Comparison of ENCODE assay signal across 8 cellular contexts in the genomic region with DNA sequence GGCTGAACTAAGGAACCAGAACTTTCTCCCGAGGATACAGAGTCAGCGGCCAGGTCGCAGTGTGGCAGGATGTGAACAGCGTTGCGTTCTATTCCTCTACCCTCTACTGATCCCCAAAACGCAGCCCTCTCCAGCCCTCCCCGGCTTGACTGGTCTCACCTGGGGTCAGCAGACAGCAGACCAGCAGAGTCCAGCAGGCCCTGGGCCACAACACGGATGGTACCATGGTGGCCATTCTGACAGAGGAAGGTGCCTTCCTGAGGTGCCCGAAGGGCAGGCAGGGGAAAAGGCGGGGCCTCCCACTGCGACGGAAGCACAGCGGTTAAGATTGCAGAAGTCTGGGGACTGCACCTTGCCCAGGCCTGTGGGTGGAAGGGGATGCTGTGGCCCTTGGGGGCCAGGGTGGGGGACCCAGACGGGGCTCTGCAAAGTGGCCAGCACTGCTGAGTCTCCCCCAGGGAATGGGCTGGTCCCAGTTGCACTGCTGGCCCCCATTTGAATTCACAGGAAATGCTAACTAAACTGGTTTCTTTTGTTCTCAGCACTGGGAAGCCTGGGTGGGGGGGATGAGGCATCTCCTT. TPM values are rescaled to one million over a fixed set of nuclear protein-coding genes. Genes with fewer than 3 reads are reported as not detected.
A peak's percentile ranks its signal among the peaks of the same experiment; 100 is the strongest.
DNase-seq lines count a peak whose midpoint lies in the region; ATAC-seq, FAIRE-seq and TF ChIP-seq lines count a peak whose summit lies in the region.

A gene with protein sequence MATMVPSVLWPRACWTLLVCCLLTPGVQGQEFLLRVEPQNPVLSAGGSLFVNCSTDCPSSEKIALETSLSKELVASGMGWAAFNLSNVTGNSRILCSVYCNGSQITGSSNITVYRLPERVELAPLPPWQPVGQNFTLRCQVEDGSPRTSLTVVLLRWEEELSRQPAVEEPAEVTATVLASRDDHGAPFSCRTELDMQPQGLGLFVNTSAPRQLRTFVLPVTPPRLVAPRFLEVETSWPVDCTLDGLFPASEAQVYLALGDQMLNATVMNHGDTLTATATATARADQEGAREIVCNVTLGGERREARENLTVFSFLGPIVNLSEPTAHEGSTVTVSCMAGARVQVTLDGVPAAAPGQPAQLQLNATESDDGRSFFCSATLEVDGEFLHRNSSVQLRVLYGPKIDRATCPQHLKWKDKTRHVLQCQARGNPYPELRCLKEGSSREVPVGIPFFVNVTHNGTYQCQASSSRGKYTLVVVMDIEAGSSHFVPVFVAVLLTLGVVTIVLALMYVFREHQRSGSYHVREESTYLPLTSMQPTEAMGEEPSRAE (minus strand): TSS at position 245 of the 581 bp plus-strand sequence. CDS start 10 bp downstream, at position 235.

- peak; percentile 91 for FAIRE-seq in GM18507 (lab: Jason Lieb, UNC)

- H3K4me3 ChIP-seq in HL-60 (replicated peaks; ENCODE audit: insufficient read depth, low read length) = peak within 1 kb of the TSS; percentile 72

- no peaks in the 10 kb centered on the region for H3K4me1 ChIP-seq in foreskin keratinocyte

- TF ChIP-seq CTCF in HL-60 (IDR thresholded peaks at IDR 0.05; ENCODE audit: insufficient read depth, low read length) = no peak
- no peak for TF ChIP-seq CTCF in foreskin keratinocyte (conservative IDR thresholded peaks at IDR 0.05)

- H3K27ac ChIP-seq in HL-60 (replicated peaks) = peak within 1 kb of the TSS; percentile 76
- no peak within 1 kb of the TSS for H3K27ac ChIP-seq in foreskin keratinocyte

- H3K27me3 ChIP-seq in HL-60 (ENCODE audit: insufficient read depth, poor library complexity, severe bottlenecking) (no peaks in the 10 kb centered on the region), foreskin keratinocyte (no peaks in the 10 kb centered on the region)

- no peak for ATAC-seq in left cardiac atrium
- no peak for ATAC-seq in foreskin keratinocyte

- intact Hi-C loops in left cardiac atrium (cut with DNase I) = loop anchor here in 1 of 2 donors (5.0 kb wide), 1 partner anchor 38 kb away; no protein-coding TSS in a partner anchor

- DNase-seq in GM18507 (ENCODE audit: extremely low spot score, insufficient read length, low read depth) (no peak), HL-60 (ENCODE audit: low read depth in 1 of 2, low spot score in 1 of 2) (peak; percentile 41 to 90), left cardiac atrium (no peak), medulla oblongata (ENCODE audit: extremely low spot score) (no peak), foreskin keratinocyte (no peak), NCI-H1436 (lab: John Stamatoyannopoulos, UW) (no peak)
- peak; percentile 35 to 40 for DNase-seq in activated CD4-positive, alpha-beta T cell treated with anti-CD3 and anti-CD28 coated beads, Interleukin-2, amount 50 U/mL, for 4 hours
- peak; percentile 62 to 66 for DNase-seq in stimulated activated CD8-positive, alpha-beta memory T cell treated with anti-CD3 and anti-CD28 coated beads, Interleukin-2, amount 100 ng/mL, for 48 hours (ENCODE audit: low read depth in 2 of 2)

RNA-seq across cellular contexts. Expression of the gene that starts here (rescaled TPM):
- total RNA-seq in left cardiac atrium (10 to 100 TPM; 23.4 to 25.3 TPM), foreskin keratinocyte (4.4 and 6.0 TPM in 2 replicates)
- polyA plus RNA-seq in foreskin keratinocyte = 5.3 and 6.0 TPM in 2 replicates

Comparison
In these comparisons a context has a peak if more than half of its experiments do, and no peak if none do; other contexts are left out.
1. DNase-seq: peak in HL-60 (2 of 2), activated CD4-positive, alpha-beta T cell treated with anti-CD3 and anti-CD28 coated beads, Interleukin-2, amount 50 U/mL, for 4 hours (2 of 2) and stimulated activated CD8-positive, alpha-beta memory T cell treated with anti-CD3 and anti-CD28 coated beads, Interleukin-2, amount 100 ng/mL, for 48 hours (2 of 2); none in GM18507 (single experiment), left cardiac atrium (single experiment), medulla oblongata (single experiment), foreskin keratinocyte (0 of 2) and NCI-H1436 (single experiment).